1 cellular context compared by ENCODE assay signal in the genomic region with DNA sequence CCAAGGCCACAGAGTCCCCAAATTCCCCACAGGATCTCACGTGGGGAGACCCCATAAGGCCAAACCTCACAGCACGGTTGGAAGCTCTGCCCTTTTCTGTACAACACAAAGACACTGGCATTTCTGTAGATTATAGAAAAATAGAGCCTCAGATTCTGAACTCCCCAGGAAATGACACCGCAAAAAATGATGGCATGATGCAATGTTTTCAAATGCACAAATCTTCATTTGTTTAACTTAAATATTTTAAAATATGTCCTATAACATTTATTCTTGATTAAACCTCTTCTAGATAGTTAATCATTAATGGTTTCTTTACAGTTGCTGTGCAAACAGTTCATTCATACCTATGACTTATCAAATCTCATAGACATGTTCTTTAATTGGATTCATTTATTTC.
TF ChIP-seq lines count a peak whose summit lies in the region.

No MANE protein-coding gene starts in this region.

TF ChIP-seq in A549, 52 proteins besides CTCF, POLR2A, EP300 and RAD21:
- TF ChIP-seq, protein P1, sequence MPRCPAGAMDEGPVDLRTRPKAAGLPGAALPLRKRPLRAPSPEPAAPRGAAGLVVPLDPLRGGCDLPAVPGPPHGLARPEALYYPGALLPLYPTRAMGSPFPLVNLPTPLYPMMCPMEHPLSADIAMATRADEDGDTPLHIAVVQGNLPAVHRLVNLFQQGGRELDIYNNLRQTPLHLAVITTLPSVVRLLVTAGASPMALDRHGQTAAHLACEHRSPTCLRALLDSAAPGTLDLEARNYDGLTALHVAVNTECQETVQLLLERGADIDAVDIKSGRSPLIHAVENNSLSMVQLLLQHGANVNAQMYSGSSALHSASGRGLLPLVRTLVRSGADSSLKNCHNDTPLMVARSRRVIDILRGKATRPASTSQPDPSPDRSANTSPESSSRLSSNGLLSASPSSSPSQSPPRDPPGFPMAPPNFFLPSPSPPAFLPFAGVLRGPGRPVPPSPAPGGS (IDR thresholded peaks at IDR 0.05), result no peak
- TF ChIP-seq HOXB5 (CRISPR knock-in tag; IDR thresholded peaks at IDR 0.05) (no peak), KDM5A (IDR thresholded peaks at IDR 0.05) (no peak), HOXA7 (CRISPR knock-in tag; IDR thresholded peaks at IDR 0.05) (no peak), SREBF2 (IDR thresholded peaks at IDR 0.05) (no peak), TFCP2L1 (CRISPR knock-in tag; IDR thresholded peaks at IDR 0.05) (no peak), NFE2L2 (conservative IDR thresholded peaks at IDR 0.05; ENCODE audit: low read length) (no peak), MYC (IDR thresholded peaks at IDR 0.05; ENCODE audit: borderline replicate concordance, low read length) (no peak), CBX2 (IDR thresholded peaks at IDR 0.05; ENCODE audit: borderline replicate concordance, low read depth) (no peak), ZC3H11A (IDR thresholded peaks at IDR 0.05) (no peak), NR3C1 (IDR thresholded peaks at IDR 0.05) (no peak)
- TF ChIP-seq, protein P2, sequence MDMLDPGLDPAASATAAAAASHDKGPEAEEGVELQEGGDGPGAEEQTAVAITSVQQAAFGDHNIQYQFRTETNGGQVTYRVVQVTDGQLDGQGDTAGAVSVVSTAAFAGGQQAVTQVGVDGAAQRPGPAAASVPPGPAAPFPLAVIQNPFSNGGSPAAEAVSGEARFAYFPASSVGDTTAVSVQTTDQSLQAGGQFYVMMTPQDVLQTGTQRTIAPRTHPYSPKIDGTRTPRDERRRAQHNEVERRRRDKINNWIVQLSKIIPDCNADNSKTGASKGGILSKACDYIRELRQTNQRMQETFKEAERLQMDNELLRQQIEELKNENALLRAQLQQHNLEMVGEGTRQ (IDR thresholded peaks at IDR 0.05), result no peak
- TF ChIP-seq, protein P3, sequence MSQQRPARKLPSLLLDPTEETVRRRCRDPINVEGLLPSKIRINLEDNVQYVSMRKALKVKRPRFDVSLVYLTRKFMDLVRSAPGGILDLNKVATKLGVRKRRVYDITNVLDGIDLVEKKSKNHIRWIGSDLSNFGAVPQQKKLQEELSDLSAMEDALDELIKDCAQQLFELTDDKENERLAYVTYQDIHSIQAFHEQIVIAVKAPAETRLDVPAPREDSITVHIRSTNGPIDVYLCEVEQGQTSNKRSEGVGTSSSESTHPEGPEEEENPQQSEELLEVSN (IDR thresholded peaks at IDR 0.05; ENCODE audit: borderline replicate concordance, low read depth), result no peak
